ENCODE assay signal across 21 cellular contexts in the genomic region with DNA sequence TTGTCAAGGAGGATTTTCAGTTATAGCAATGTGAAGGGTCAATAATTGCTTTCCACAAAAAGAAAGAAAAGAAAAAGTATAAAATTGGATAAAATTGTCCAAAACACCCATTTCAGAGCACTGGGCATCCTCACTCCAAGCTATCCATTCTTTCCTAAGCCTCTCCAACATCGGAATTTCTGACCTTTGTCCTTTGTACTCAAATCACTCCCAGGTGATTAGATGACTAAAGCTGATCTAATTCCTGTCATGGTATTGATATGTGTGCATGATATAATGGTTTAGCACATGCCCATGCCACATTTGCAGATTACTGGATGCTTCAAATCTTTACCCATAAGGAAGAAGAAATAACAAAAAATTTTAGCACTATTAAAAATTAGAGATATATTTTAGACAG.
"Had no signal": no experiment of that assay in that cellular context is flagged by ENCODE, and none has a peak within 500 bp of the region (broad histone marks: within the 10 kb centered on the region; RNA-seq: fewer than 3 reads in every experiment).

No MANE protein-coding gene starts in this region.

- H2AFZ ChIP-seq: neural progenitor cell, parathyroid adenoma had no signal

- H3K4me3 ChIP-seq: neural progenitor cell, ovary, psoas muscle, right lobe of liver, sigmoid colon, smooth muscle cell, spleen, thoracic aorta, thyroid gland, tibial nerve, upper lobe of left lung, vagina had no signal

- H3K4me2 ChIP-seq: neural progenitor cell, smooth muscle cell had no signal

- H3K4me1 ChIP-seq: neural progenitor cell, parathyroid adenoma, psoas muscle, right lobe of liver, sigmoid colon, spleen, thyroid gland, upper lobe of left lung, vagina had no signal

- DNase-seq: natural killer cell; occipital lobe; ovary; psoas muscle; right cardiac atrium; right lobe of liver; sigmoid colon; spleen; stimulated activated CD4-positive, alpha-beta T cell treated with anti-CD3 and anti-CD28 coated beads, Interleukin-12 subunit alpha, Interleukin-12 subunit beta, amount 100 ng/mL, for 4 hours; stimulated activated CD4-positive, alpha-beta T cell treated with anti-CD3 and anti-CD28 coated beads, Interleukin-1b, Interleukin-23, amount 100 ng/mL, for 48 hours; stimulated activated CD4-positive, alpha-beta T cell treated with anti-CD3 and anti-CD28 coated beads, Interleukin-4, amount 100 ng/mL, for 1 hour; stimulated activated CD4-positive, alpha-beta T cell treated with anti-CD3 and anti-CD28 coated beads, Interleukin-4, amount 100 ng/mL, for 4 hours; thyroid gland; upper lobe of left lung had no signal

- H3K79me2 ChIP-seq: parathyroid adenoma had no signal

- H3K27me3 ChIP-seq: neural progenitor cell, ovary, right lobe of liver, sigmoid colon, thyroid gland, tibial nerve, upper lobe of left lung, vagina had no signal

- H3K9ac ChIP-seq: neural progenitor cell, parathyroid adenoma had no signal

- FAIRE-seq: urothelium cell line had no signal

- H3K36me3 ChIP-seq: neural progenitor cell, ovary, right lobe of liver, sigmoid colon, spleen, thoracic aorta, thyroid gland, tibial nerve, upper lobe of left lung, vagina had no signal

- H3K9me3 ChIP-seq: ovary, psoas muscle, right lobe of liver, sigmoid colon, spleen, thoracic aorta, thyroid gland, tibial nerve, upper lobe of left lung, vagina had no signal

- H3K27ac ChIP-seq: neural progenitor cell, ovary, parathyroid adenoma, psoas muscle, right lobe of liver, sigmoid colon, spleen, thoracic aorta, thyroid gland, tibial nerve, upper lobe of left lung, vagina had no signal
